Comparison of ENCODE assay signal across 22 cellular contexts in genomic region chr4:1479454-1479853, GRCh38.
"Had no signal": no experiment of that assay in that cellular context is flagged by ENCODE, and none has a peak within 500 bp of the region (broad histone marks: within the 10 kb centered on the region; RNA-seq: fewer than 3 reads in every experiment).

No MANE protein-coding gene starts in this region.

- H3K4me1 ChIP-seq: heart right ventricle, left lung, pancreas, psoas muscle, right atrium auricular region, tibial artery had no signal

- H3K27ac Mint-ChIP-seq: activated CD4-positive, alpha-beta T cell treated with anti-CD3 and anti-CD28 coated beads, Interleukin-2, amount 10 ng/mL, durations not matched to agents 7 days and 5 days; activated CD8-positive, alpha-beta memory T cell treated with anti-CD3 and anti-CD28 coated beads, Interleukin-2, amount 10 ng/mL, durations not matched to agents 7 days and 5 days; activated CD8-positive, alpha-beta T cell treated with anti-CD3 and anti-CD28 coated beads for 36 hours; activated naive CD8-positive, alpha-beta T cell; naive thymus-derived CD4-positive, alpha-beta T cell; stimulated activated effector memory CD8-positive, alpha-beta T cell treated with anti-CD3 and anti-CD28 coated beads, Interleukin-12 subunit alpha, Interleukin-12 subunit beta, amount 100 ng/mL, for 72 hours; stimulated activated naive CD8-positive, alpha-beta T cell treated with anti-CD3 and anti-CD28 coated beads, Interleukin-15, amount 100 ng/mL, for 72 hours had no signal

- ATAC-seq: activated CD8-positive, alpha-beta memory T cell treated with anti-CD3 and anti-CD28 coated beads, Interleukin-2, amount 10 ng/mL, durations not matched to agents 7 days and 5 days; activated CD8-positive, alpha-beta T cell treated with anti-CD3 and anti-CD28 coated beads for 36 hours; heart right ventricle; left lung; naive thymus-derived CD4-positive, alpha-beta T cell; pancreas; psoas muscle; stimulated activated effector memory CD8-positive, alpha-beta T cell treated with anti-CD3 and anti-CD28 coated beads, Interleukin-12 subunit alpha, Interleukin-12 subunit beta, amount 100 ng/mL, for 72 hours; stimulated activated naive CD8-positive, alpha-beta T cell treated with anti-CD3 and anti-CD28 coated beads, Interleukin-15, amount 100 ng/mL, for 72 hours had no signal

- H3K27me3 Mint-ChIP-seq: activated CD8-positive, alpha-beta T cell treated with anti-CD3 and anti-CD28 coated beads for 36 hours had no signal

- H3K4me3 Mint-ChIP-seq: activated CD4-positive, alpha-beta T cell treated with anti-CD3 and anti-CD28 coated beads, Interleukin-2, amount 10 ng/mL, durations not matched to agents 7 days and 5 days; activated CD8-positive, alpha-beta memory T cell treated with anti-CD3 and anti-CD28 coated beads, Interleukin-2, amount 10 ng/mL, durations not matched to agents 7 days and 5 days; activated CD8-positive, alpha-beta T cell treated with anti-CD3 and anti-CD28 coated beads for 36 hours; activated naive CD8-positive, alpha-beta T cell; naive thymus-derived CD4-positive, alpha-beta T cell; stimulated activated effector memory CD8-positive, alpha-beta T cell treated with anti-CD3 and anti-CD28 coated beads, Interleukin-12 subunit alpha, Interleukin-12 subunit beta, amount 100 ng/mL, for 72 hours; stimulated activated naive CD8-positive, alpha-beta T cell treated with anti-CD3 and anti-CD28 coated beads, Interleukin-15, amount 100 ng/mL, for 72 hours had no signal

- H3K4me1 Mint-ChIP-seq: activated CD4-positive, alpha-beta T cell treated with anti-CD3 and anti-CD28 coated beads, Interleukin-2, amount 10 ng/mL, durations not matched to agents 7 days and 5 days; activated CD8-positive, alpha-beta memory T cell treated with anti-CD3 and anti-CD28 coated beads, Interleukin-2, amount 10 ng/mL, durations not matched to agents 7 days and 5 days; naive thymus-derived CD4-positive, alpha-beta T cell; stimulated activated effector memory CD8-positive, alpha-beta T cell treated with anti-CD3 and anti-CD28 coated beads, Interleukin-12 subunit alpha, Interleukin-12 subunit beta, amount 100 ng/mL, for 72 hours; stimulated activated naive CD8-positive, alpha-beta T cell treated with anti-CD3 and anti-CD28 coated beads, Interleukin-15, amount 100 ng/mL, for 72 hours had no signal

- H3K36me3 ChIP-seq: heart right ventricle, left lung, pancreas, right atrium auricular region, tibial artery had no signal

- H3K27me3 ChIP-seq: pancreas, right atrium auricular region had no signal

- DNase-seq: activated CD4-positive, alpha-beta T cell treated with anti-CD3 and anti-CD28 coated beads, Interleukin-2, amount 10 ng/mL, durations not matched to agents 7 days and 5 days; activated CD4-positive, CD25-positive, alpha-beta regulatory T cell treated with anti-CD3 and anti-CD28 coated beads, Interleukin-2, amount 50 U/mL, for 72 hours; activated CD8-positive, alpha-beta memory T cell treated with anti-CD3 and anti-CD28 coated beads, Interleukin-2, amount 10 ng/mL, durations not matched to agents 7 days and 5 days; activated CD8-positive, alpha-beta T cell treated with anti-CD3 and anti-CD28 coated beads for 36 hours; activated gamma-delta T cell treated with Interleukin-2 at 50 U/mL for 16 hours; activated T-cell treated with anti-CD3 and anti-CD28 coated beads for 4 hours; amniotic stem cell; cerebellar nuclear complex; cortex of kidney; heart right ventricle; naive thymus-derived CD4-positive, alpha-beta T cell; stimulated activated CD4-positive, alpha-beta T cell treated with anti-CD3 and anti-CD28 coated beads, Interleukin-2, amount 100 ng/mL, for 24 hours; stimulated activated naive CD8-positive, alpha-beta T cell treated with anti-CD3 and anti-CD28 coated beads, Interleukin-15, amount 100 ng/mL, for 72 hours had no signal

- H3K27ac ChIP-seq: heart right ventricle, left lung, pancreas, psoas muscle, right atrium auricular region, skin epidermis, tibial artery, VCaP had no signal

- H3K36me3 Mint-ChIP-seq: activated CD8-positive, alpha-beta memory T cell treated with anti-CD3 and anti-CD28 coated beads, Interleukin-2, amount 10 ng/mL, durations not matched to agents 7 days and 5 days; stimulated activated effector memory CD8-positive, alpha-beta T cell treated with anti-CD3 and anti-CD28 coated beads, Interleukin-12 subunit alpha, Interleukin-12 subunit beta, amount 100 ng/mL, for 72 hours had no signal

- H3K4me3 ChIP-seq: heart right ventricle, left lung, pancreas, psoas muscle, right atrium auricular region, skin epidermis, tibial artery had no signal
